ENCODE assay signal across 8 cellular contexts in genomic region chr5:107542428-107542827, GRCh38.
DNase-seq lines count a peak whose midpoint lies in the region; ATAC-seq and TF ChIP-seq lines count a peak whose summit lies in the region.

No MANE protein-coding gene starts in this region.

- BruUV-seq in Calu3 (replicated peaks; lab: Mats Ljungman, UMichigan) = no TSS peak

- no peaks in the 10 kb centered on the region for H3K9me3 Mint-ChIP-seq in Calu3 (ENCODE audit: low read depth, unreplicated experiment)
- no peaks in the 10 kb centered on the region for H3K9me3 Mint-ChIP-seq in type B pancreatic cell
- H3K9me3 Mint-ChIP-seq in immature natural killer cell = no peaks in the 10 kb centered on the region
- H3K9me3 Mint-ChIP-seq in CD4-positive, alpha-beta memory T cell = no peaks in the 10 kb centered on the region

- H3K27ac Mint-ChIP-seq in Calu3 (ENCODE audit: unreplicated experiment) (peak overlapping the region; percentile 87), type B pancreatic cell (peak overlapping the region; percentile 50), immature natural killer cell (peak overlapping the region in 1 of 6 donors; percentile 74)
- no peak overlapping the region for H3K27ac Mint-ChIP-seq in CD4-positive, alpha-beta memory T cell

- POLR2A ChIA-PET in CD4-positive, alpha-beta memory T cell (lab: Charles Lee; ENCODE audit: partially characterized antibody) = no interaction called here

- H3K27ac ChIP-seq in CD4-positive, alpha-beta memory T cell (ENCODE audit: low read depth, low read length) = no peak overlapping the region

- peaks cover 86% of the 10 kb centered on the region for H3K4me1 Mint-ChIP-seq in Calu3 (ENCODE audit: low read depth, unreplicated experiment)
- peaks cover 63% of the 10 kb centered on the region for H3K4me1 Mint-ChIP-seq in type B pancreatic cell (ENCODE audit: unreplicated experiment)
- peaks cover 34 to 43% of the 10 kb centered on the region in 2 donors for H3K4me1 Mint-ChIP-seq in immature natural killer cell
- peaks cover 5 to 12% (median 9%) of the 10 kb centered on the region in 4 donors for H3K4me1 Mint-ChIP-seq in CD4-positive, alpha-beta memory T cell

- H3K36me3 Mint-ChIP-seq in Calu3 (ENCODE audit: insufficient read depth, unreplicated experiment) = peaks cover 59% of the 10 kb centered on the region
- peaks cover 9% of the 10 kb centered on the region for H3K36me3 Mint-ChIP-seq in type B pancreatic cell
- H3K36me3 Mint-ChIP-seq in immature natural killer cell = no peaks in the 10 kb centered on the region
- H3K36me3 Mint-ChIP-seq in CD4-positive, alpha-beta memory T cell = no peaks in the 10 kb centered on the region

- no peaks in the 10 kb centered on the region for H3K27me3 ChIP-seq in CD4-positive, alpha-beta memory T cell (ENCODE audit: insufficient read depth, low read length)

- H3K27me3 Mint-ChIP-seq in Calu3 (ENCODE audit: unreplicated experiment) (no peaks in the 10 kb centered on the region), type B pancreatic cell (peaks cover 13% of the 10 kb centered on the region), immature natural killer cell (ENCODE audit: low read depth in 3 of 3) (no peaks in the 10 kb centered on the region)
- H3K27me3 Mint-ChIP-seq in CD4-positive, alpha-beta memory T cell = peaks cover 0 to 1% of the 10 kb centered on the region in 2 donors

- no peak for TF ChIP-seq CTCF in Calu3 (IDR thresholded peaks at IDR 0.05; ENCODE audit: unreplicated experiment)
- no peak for TF ChIP-seq CTCF in type B pancreatic cell (conservative IDR thresholded peaks at IDR 0.05)

- peak overlapping the region; percentile 56 for H3K4me3 Mint-ChIP-seq in Calu3 (ENCODE audit: low read depth, unreplicated experiment)
- H3K4me3 Mint-ChIP-seq in type B pancreatic cell = peak overlapping the region; percentile 66
- H3K4me3 Mint-ChIP-seq in immature natural killer cell = no peak overlapping the region
- H3K4me3 Mint-ChIP-seq in CD4-positive, alpha-beta memory T cell = no peak overlapping the region

- H3K9me3 ChIP-seq in CD4-positive, alpha-beta memory T cell (ENCODE audit: control insufficient read depth in 1 of 2, low read length in 2 of 2) = no peaks in the 10 kb centered on the region

- intact Hi-C loops in Calu3 (cut with micrococcal nuclease; ENCODE audit: unreplicated experiment) = loop anchor here (2.0 kb wide), 2 partner anchors 30 to 68 kb away; no protein-coding TSS in a partner anchor
- intact Hi-C loops in CD4-positive, alpha-beta memory T cell (cut with micrococcal nuclease) = no loop called here

- peak; percentile 79 for ATAC-seq in HG03432 (IDR thresholded peaks at IDR 0.05; ENCODE audit: unreplicated experiment)

- CTCF ChIA-PET in Calu3 (lab: Charles Lee) = interaction anchor here (1.0 to 1.4 kb wide), 3 partner anchors 15 to 73 kb away, joined by 3 to 7 read pairs (median 5); no protein-coding TSS in a partner anchor
- CTCF ChIA-PET in CD4-positive, alpha-beta memory T cell (lab: Charles Lee; ENCODE audit: partially characterized antibody) = no interaction called here

- no peak overlapping the region for H3K4me3 ChIP-seq in CD4-positive, alpha-beta memory T cell (ENCODE audit: low read length in 2 of 2)

- peaks cover 4% of the 10 kb centered on the region for H3K4me1 ChIP-seq in CD4-positive, alpha-beta memory T cell (ENCODE audit: insufficient read depth, low read length)

- DNase-seq in Calu3 = peak; percentile 89
- DNase-seq in SW480 (ENCODE audit: low spot score) = peak; percentile 96
- peak; percentile 74 for DNase-seq in islet precursor cell
- DNase-seq in type B pancreatic cell (ENCODE audit: extremely low spot score, unreplicated experiment) = no peak
- DNase-seq in immature natural killer cell = no peak
- no peak for DNase-seq in CD4-positive, alpha-beta memory T cell
- DNase-seq in pons (ENCODE audit: low spot score) = no peak

- no peaks in the 10 kb centered on the region for H3K36me3 ChIP-seq in CD4-positive, alpha-beta memory T cell (ENCODE audit: insufficient read depth, low read length)

Comparison
In these comparisons a context has a peak if more than half of its experiments do, and no peak if none do; other contexts are left out.
1. DNase-seq: peak in Calu3 (single experiment), SW480 (single experiment) and islet precursor cell (single experiment); none in type B pancreatic cell (single experiment), immature natural killer cell (0 of 3), CD4-positive, alpha-beta memory T cell (0 of 5) and pons (single experiment).
2. H3K27ac Mint-ChIP-seq: peak in Calu3 (single experiment) and type B pancreatic cell (single experiment); none in CD4-positive, alpha-beta memory T cell (0 of 7).
3. H3K4me3 Mint-ChIP-seq: peak in Calu3 (single experiment) and type B pancreatic cell (single experiment); none in immature natural killer cell (0 of 5) and CD4-positive, alpha-beta memory T cell (0 of 8).